ENCODE assay signal across 10 cellular contexts in the genomic region with DNA sequence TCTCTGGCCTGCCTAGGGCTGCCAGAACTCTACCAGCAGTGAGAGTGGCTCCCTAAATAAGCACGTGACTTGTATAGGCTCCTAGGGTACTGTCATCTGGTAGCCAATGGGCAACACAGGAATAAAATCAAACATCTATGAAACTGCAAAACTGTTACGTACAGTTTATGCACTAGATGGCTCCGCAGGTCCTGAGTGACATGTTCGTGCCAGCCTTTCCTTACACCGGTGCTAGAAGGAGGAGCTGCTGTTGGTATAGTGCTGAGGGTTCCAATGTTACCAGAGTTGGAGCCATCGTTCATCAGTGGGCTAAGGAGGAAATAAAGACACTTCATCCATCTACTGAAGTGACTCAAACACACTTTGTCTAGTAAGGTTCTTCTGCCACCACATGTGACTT.
DNase-seq lines count a peak whose midpoint lies in the region; ATAC-seq, FAIRE-seq and TF ChIP-seq lines count a peak whose summit lies in the region.
"Had no signal": no experiment of that assay in that cellular context is flagged by ENCODE, and none has a peak within 500 bp of the region (broad histone marks: within the 10 kb centered on the region; RNA-seq: fewer than 3 reads in every experiment).

No MANE protein-coding gene starts in this region.

- no peaks in the 10 kb centered on the region for H3K9me3 Mint-ChIP-seq in HFFc6
- H3K9me3 Mint-ChIP-seq: activated T-helper 2 cell treated with anti-CD3 and anti-CD28 coated beads, Interferon-gamma antibody, Interleukin-2, Interleukin-4, amounts not matched to agents 10 μg/mL and 5 μg/mL and 100 μg/mL, durations not matched to agents 14 hours and 24 hours and 36 hours had no signal

- no peak overlapping the region for H3K4me3 Mint-ChIP-seq in HFFc6
- no peak overlapping the region for H3K4me3 Mint-ChIP-seq in T-helper 17 cell

- ATAC-seq in T-helper 17 cell: no peak
- peak; percentile 48 for ATAC-seq in left colon
- ATAC-seq in HG02885 (IDR thresholded peaks at IDR 0.05; ENCODE audit: poor library complexity, unreplicated experiment): no peak
- ATAC-seq: gastroesophageal sphincter had no signal

- H3K36me3 Mint-ChIP-seq in HFFc6 (ENCODE audit: low read depth) (peaks cover 22% of the 10 kb centered on the region), T-helper 17 cell (ENCODE audit: low read depth) (peaks cover 8% of the 10 kb centered on the region)

- TF ChIP-seq CTCF in D721Med (IDR thresholded peaks at IDR 0.05; ENCODE audit: insufficient read depth, missing control alignments): peak; percentile 18
- 0 out of 2 replicates have a peak, but pooled peaks have one; percentile 10 for TF ChIP-seq CTCF in HFFc6 (IDR thresholded peaks at IDR 0.05)

- DNase-seq in D721Med (ENCODE audit: insufficient read length, low spot score): no peak
- DNase-seq in HFFc6: peak; percentile 9
- DNase-seq in T-helper 17 cell: no peak
- DNase-seq in left colon: no peak
- no peak for DNase-seq in NCI-H1105 treated with DMSO at 0.1 percent for 48 hours (lab: John Stamatoyannopoulos, UW)
- no peak for DNase-seq in OCI-M2 (lab: John Stamatoyannopoulos, UW; ENCODE audit: unreplicated experiment)
- DNase-seq in T-helper 9 cell: no peak

- H3K27ac Mint-ChIP-seq in HFFc6 (no peak overlapping the region), T-helper 17 cell (peak overlapping the region; percentile 60)
- H3K27ac Mint-ChIP-seq: activated T-helper 2 cell treated with anti-CD3 and anti-CD28 coated beads, Interferon-gamma antibody, Interleukin-2, Interleukin-4, amounts not matched to agents 10 μg/mL and 5 μg/mL and 100 μg/mL, durations not matched to agents 14 hours and 24 hours and 36 hours had no signal

- intact Hi-C loops in left colon (cut with DNase I, micrococcal nuclease): no loop called here

- H3K4me1 Mint-ChIP-seq in HFFc6 (ENCODE audit: low read depth) (peaks cover 6% of the 10 kb centered on the region; the same call in 1 of the 2 replicates), T-helper 17 cell (peaks cover 12% of the 10 kb centered on the region)

- H3K9me3 ChIP-seq in T-helper 17 cell (ENCODE audit: control insufficient read depth, low read length, poor library complexity, severe bottlenecking): no peaks in the 10 kb centered on the region
- H3K9me3 ChIP-seq: gastroesophageal sphincter had no signal

- FAIRE-seq in D721Med (lab: Jason Lieb, UNC): no peak

- H3K27me3 Mint-ChIP-seq in HFFc6 (ENCODE audit: insufficient read depth) (no peaks in the 10 kb centered on the region; the same call in 1 of the 2 replicates), T-helper 17 cell (no peaks in the 10 kb centered on the region)
